In genomic region chr10:58153751-58154150, GRCh38 we compare ENCODE assay signal across 27 cellular contexts.
"Had no signal": no experiment of that assay in that cellular context is flagged by ENCODE, and none has a peak within 500 bp of the region (broad histone marks: within the 10 kb centered on the region; RNA-seq: fewer than 3 reads in every experiment).

No MANE protein-coding gene starts in this region.

- ATAC-seq: natural killer cell; psoas muscle; right cardiac atrium; right lobe of liver; stimulated activated effector memory CD8-positive, alpha-beta T cell treated with anti-CD3 and anti-CD28 coated beads, Interleukin-12 subunit alpha, Interleukin-12 subunit beta, amount 100 ng/mL, for 72 hours; stimulated activated naive B cell treated with anti-CD40 and anti-IgM and Interleukin-4, amounts not matched to agents 10 μg/mL and 1 μg/mL and 100 μg/mL, for 72 hours had no signal

- H3K79me2 ChIP-seq: parathyroid adenoma had no signal

- H3K4me3 Mint-ChIP-seq: natural killer cell; nephron; neural progenitor cell; stimulated activated effector memory CD8-positive, alpha-beta T cell treated with anti-CD3 and anti-CD28 coated beads, Interleukin-12 subunit alpha, Interleukin-12 subunit beta, amount 100 ng/mL, for 72 hours; stimulated activated naive B cell treated with anti-CD40 and anti-IgM and Interleukin-4, amounts not matched to agents 10 μg/mL and 1 μg/mL and 100 μg/mL, for 72 hours; stimulated activated naive CD8-positive, alpha-beta T cell treated with anti-CD3 and anti-CD28 coated beads, Interleukin-15, Interleukin-2, amounts not matched to agents 100 ng/mL and 50 ng/mL, for 24 hours had no signal

- H2AFZ ChIP-seq: neural progenitor cell, parathyroid adenoma had no signal

- H3K27me3 Mint-ChIP-seq: progenitor cell of endocrine pancreas had no signal

- H3K9ac ChIP-seq: neural progenitor cell, parathyroid adenoma had no signal

- H3K9me3 Mint-ChIP-seq: natural killer cell; nephron; neural progenitor cell; stimulated activated effector memory CD8-positive, alpha-beta T cell treated with anti-CD3 and anti-CD28 coated beads, Interleukin-12 subunit alpha, Interleukin-12 subunit beta, amount 100 ng/mL, for 72 hours; stimulated activated naive B cell treated with anti-CD40 and anti-IgM and Interleukin-4, amounts not matched to agents 10 μg/mL and 1 μg/mL and 100 μg/mL, for 72 hours; stimulated activated naive CD8-positive, alpha-beta T cell treated with anti-CD3 and anti-CD28 coated beads, Interleukin-15, Interleukin-2, amounts not matched to agents 100 ng/mL and 50 ng/mL, for 24 hours had no signal

- H3K36me3 ChIP-seq: neural progenitor cell, ovary, right lobe of liver, sigmoid colon, stomach, thoracic aorta, thyroid gland, tibial nerve, upper lobe of left lung had no signal

- H3K36me3 Mint-ChIP-seq: natural killer cell; neural progenitor cell; stimulated activated effector memory CD8-positive, alpha-beta T cell treated with anti-CD3 and anti-CD28 coated beads, Interleukin-12 subunit alpha, Interleukin-12 subunit beta, amount 100 ng/mL, for 72 hours; stimulated activated naive B cell treated with anti-CD40 and anti-IgM and Interleukin-4, amounts not matched to agents 10 μg/mL and 1 μg/mL and 100 μg/mL, for 72 hours had no signal

- DNase-seq: natural killer cell; occipital lobe; ovary; posterior cingulate gyrus; psoas muscle; right cardiac atrium; right lobe of liver; sigmoid colon; small intestine; stimulated activated CD4-positive, alpha-beta T cell treated with anti-CD3 and anti-CD28 coated beads, Interleukin-15, amount 100 ng/mL, for 24 hours; stimulated activated CD4-positive, alpha-beta T cell treated with anti-CD3 and anti-CD28 coated beads, Interleukin-2, amount 100 ng/mL, for 24 hours; stimulated activated CD4-positive, alpha-beta T cell treated with anti-CD3 and anti-CD28 coated beads, Interleukin-2, amount 100 ng/mL, for 48 hours; stimulated activated CD4-positive, alpha-beta T cell treated with anti-CD3 and anti-CD28 coated beads, Interleukin-4, amount 100 ng/mL, for 24 hours; stimulated activated naive B cell treated with anti-CD40 and anti-IgM and Interleukin-4, amounts not matched to agents 10 μg/mL and 1 μg/mL and 100 μg/mL, for 72 hours; stimulated activated naive CD4-positive, alpha-beta T cell treated with Interleukin-2 at 50 U/mL for 16 hours; stomach; thyroid gland; upper lobe of left lung had no signal

- H3K4me1 ChIP-seq: neural progenitor cell, parathyroid adenoma, psoas muscle, right lobe of liver, sigmoid colon, stomach, thyroid gland, tibial nerve, upper lobe of left lung had no signal

- H3K4me1 Mint-ChIP-seq: natural killer cell; nephron; neural progenitor cell; stimulated activated effector memory CD8-positive, alpha-beta T cell treated with anti-CD3 and anti-CD28 coated beads, Interleukin-12 subunit alpha, Interleukin-12 subunit beta, amount 100 ng/mL, for 72 hours; stimulated activated naive B cell treated with anti-CD40 and anti-IgM and Interleukin-4, amounts not matched to agents 10 μg/mL and 1 μg/mL and 100 μg/mL, for 72 hours had no signal

- H3K4me2 ChIP-seq: neural progenitor cell had no signal

- H3K27me3 ChIP-seq: neural progenitor cell, ovary, right lobe of liver, sigmoid colon, thyroid gland, tibial nerve, upper lobe of left lung had no signal

- H3K27ac Mint-ChIP-seq: natural killer cell; nephron; neural progenitor cell; progenitor cell of endocrine pancreas; stimulated activated effector memory CD8-positive, alpha-beta T cell treated with anti-CD3 and anti-CD28 coated beads, Interleukin-12 subunit alpha, Interleukin-12 subunit beta, amount 100 ng/mL, for 72 hours; stimulated activated naive B cell treated with anti-CD40 and anti-IgM and Interleukin-4, amounts not matched to agents 10 μg/mL and 1 μg/mL and 100 μg/mL, for 72 hours; stimulated activated naive CD8-positive, alpha-beta T cell treated with anti-CD3 and anti-CD28 coated beads, Interleukin-15, Interleukin-2, amounts not matched to agents 100 ng/mL and 50 ng/mL, for 24 hours had no signal

- H3K4me3 ChIP-seq: neural progenitor cell, ovary, psoas muscle, right lobe of liver, sigmoid colon, stomach, thoracic aorta, thyroid gland, tibial nerve, upper lobe of left lung had no signal

- FAIRE-seq: small intestine, urothelium cell line had no signal

- H3K27ac ChIP-seq: neural progenitor cell, ovary, parathyroid adenoma, psoas muscle, right lobe of liver, sigmoid colon, stomach, thoracic aorta, thyroid gland, tibial nerve, upper lobe of left lung had no signal

- H3K9me3 ChIP-seq: ovary, psoas muscle, right lobe of liver, sigmoid colon, stomach, thoracic aorta, thyroid gland, tibial nerve, upper lobe of left lung had no signal
